32 cellular contexts compared by ENCODE assay signal in the genomic region with DNA sequence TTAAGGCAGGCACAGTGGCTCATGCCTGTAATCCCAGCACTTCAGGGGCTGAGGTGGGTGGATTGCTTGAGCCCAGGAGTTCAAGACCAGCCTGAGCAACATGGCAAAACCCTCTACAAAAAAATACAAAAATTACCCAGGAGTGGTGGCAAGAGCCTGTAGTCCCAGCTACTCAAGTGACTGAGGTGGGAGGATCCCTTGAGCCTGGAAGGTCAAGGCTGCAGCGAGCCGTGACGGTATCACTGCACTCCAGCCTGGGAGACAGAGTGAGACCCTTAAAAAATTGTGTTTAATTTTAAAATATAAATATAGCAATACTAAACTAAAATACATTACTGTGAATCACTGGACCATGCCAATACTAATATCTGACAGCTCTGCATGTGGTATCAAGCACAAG. TPM values are rescaled to one million over a fixed set of nuclear protein-coding genes. Genes with fewer than 3 reads are reported as not detected.
"Had no signal": no experiment of that assay in that cellular context is flagged by ENCODE, and none has a peak within 500 bp of the region (broad histone marks: within the 10 kb centered on the region; RNA-seq: fewer than 3 reads in every experiment).

No MANE protein-coding gene starts in this region.

- H3K9me3 Mint-ChIP-seq: naive thymus-derived CD8-positive, alpha-beta T cell; nephron; neural progenitor cell; stimulated activated memory B cell treated with anti-CD40 and anti-IgM and Interleukin-4, amounts not matched to agents 10 μg/mL and 1 μg/mL and 100 μg/mL, for 72 hours; stimulated activated naive CD8-positive, alpha-beta T cell treated with anti-CD3 and anti-CD28 coated beads, Interleukin-15, amount 100 ng/mL, for 72 hours; type B pancreatic cell had no signal

- H3K4me1 Mint-ChIP-seq: naive thymus-derived CD8-positive, alpha-beta T cell; stimulated activated memory B cell treated with anti-CD40 and anti-IgM and Interleukin-4, amounts not matched to agents 10 μg/mL and 1 μg/mL and 100 μg/mL, for 72 hours; stimulated activated naive CD8-positive, alpha-beta T cell treated with anti-CD3 and anti-CD28 coated beads, Interleukin-15, amount 100 ng/mL, for 72 hours had no signal

- ATAC-seq: heart right ventricle; left cardiac atrium; left lung; lower lobe of right lung; naive thymus-derived CD8-positive, alpha-beta T cell; right lobe of liver; stimulated activated memory B cell treated with anti-CD40 and anti-IgM and Interleukin-4, amounts not matched to agents 10 μg/mL and 1 μg/mL and 100 μg/mL, for 72 hours; stimulated activated naive CD8-positive, alpha-beta T cell treated with anti-CD3 and anti-CD28 coated beads, Interleukin-15, amount 100 ng/mL, for 72 hours had no signal

- H3K4me3 ChIP-seq: heart right ventricle, hepatocyte, left lung, lower lobe of right lung, neural progenitor cell, psoas muscle, right lobe of liver, smooth muscle cell, tibial nerve, uterus had no signal

- H3K27ac ChIP-seq: heart right ventricle, hepatocyte, lower lobe of right lung, neural progenitor cell, neutrophil, parathyroid adenoma, psoas muscle, right lobe of liver, tibial nerve, uterus had no signal

- H3K4me3 Mint-ChIP-seq: naive thymus-derived CD8-positive, alpha-beta T cell; nephron; neural progenitor cell; stimulated activated memory B cell treated with anti-CD40 and anti-IgM and Interleukin-4, amounts not matched to agents 10 μg/mL and 1 μg/mL and 100 μg/mL, for 72 hours; stimulated activated naive CD8-positive, alpha-beta T cell treated with anti-CD3 and anti-CD28 coated beads, Interleukin-15, amount 100 ng/mL, for 72 hours; type B pancreatic cell had no signal

- H3K36me3 ChIP-seq: neural progenitor cell, right lobe of liver, uterus had no signal

- DNase-seq: heart right ventricle; kidney glomerular epithelial cell; left cardiac atrium; left lung; lower lobe of right lung; mammary epithelial cell; mesenchymal stem cell; naive thymus-derived CD8-positive, alpha-beta T cell; occipital lobe; psoas muscle; right lobe of liver; stimulated activated CD4-positive, alpha-beta T cell treated with anti-CD3 and anti-CD28 coated beads, Interleukin-1b, Interleukin-23, amount 100 ng/mL, for 48 hours; stimulated activated CD4-positive, alpha-beta T cell treated with anti-CD3 and anti-CD28 coated beads, Interleukin-2, amount 100 ng/mL, for 48 hours; stimulated activated CD4-positive, alpha-beta T cell treated with anti-CD3 and anti-CD28 coated beads, Interleukin-4, amount 100 ng/mL, for 4 hours; stimulated activated CD8-positive, alpha-beta memory T cell treated with anti-CD3 and anti-CD28 coated beads, Interleukin-4, amount 100 ng/mL, for 48 hours; stimulated activated naive CD4-positive, alpha-beta T cell treated with Interleukin-2 at 50 U/mL for 16 hours; stimulated activated naive CD8-positive, alpha-beta T cell treated with anti-CD3 and anti-CD28 coated beads, Interleukin-15, amount 100 ng/mL, for 72 hours; substantia nigra; uterus had no signal

- H3K27me3 Mint-ChIP-seq: naive thymus-derived CD8-positive, alpha-beta T cell; stimulated activated naive CD8-positive, alpha-beta T cell treated with anti-CD3 and anti-CD28 coated beads, Interleukin-15, amount 100 ng/mL, for 72 hours; type B pancreatic cell had no signal

- H3K36me3 Mint-ChIP-seq: naive thymus-derived CD8-positive, alpha-beta T cell; stimulated activated memory B cell treated with anti-CD40 and anti-IgM and Interleukin-4, amounts not matched to agents 10 μg/mL and 1 μg/mL and 100 μg/mL, for 72 hours had no signal

- H3K27me3 ChIP-seq: heart right ventricle, hepatocyte, left lung, neural progenitor cell, neutrophil, right lobe of liver, tibial nerve, uterus had no signal

- H3K9me3 ChIP-seq: heart right ventricle, left lung, lower lobe of right lung, neutrophil, psoas muscle, right lobe of liver, tibial nerve, uterus had no signal

- H3K27ac Mint-ChIP-seq: neural progenitor cell; stimulated activated memory B cell treated with anti-CD40 and anti-IgM and Interleukin-4, amounts not matched to agents 10 μg/mL and 1 μg/mL and 100 μg/mL, for 72 hours; stimulated activated naive CD8-positive, alpha-beta T cell treated with anti-CD3 and anti-CD28 coated beads, Interleukin-15, amount 100 ng/mL, for 72 hours; type B pancreatic cell had no signal

- H3K4me1 ChIP-seq: parathyroid adenoma, psoas muscle, right lobe of liver had no signal

RNA-seq across cellular contexts. Expression of a gene that starts 48.1 kb away (rescaled TPM):
- total RNA-seq: liver; naive thymus-derived CD8-positive, alpha-beta T cell; occipital lobe; osteocyte; right lobe of liver; smooth muscle cell; temporal lobe; tibial nerve; ureter had no signal
